9 cellular contexts compared by ENCODE assay signal in genomic region chr3:138941259-138941885, GRCh38. TPM values are rescaled to one million over a fixed set of nuclear protein-coding genes. Genes with fewer than 3 reads are reported as not detected.
DNase-seq lines count a peak whose midpoint lies in the region; ATAC-seq, FAIRE-seq and TF ChIP-seq lines count a peak whose summit lies in the region.
"Had no signal": no experiment of that assay in that cellular context is flagged by ENCODE, and none has a peak within 500 bp of the region (broad histone marks: within the 10 kb centered on the region; RNA-seq: fewer than 3 reads in every experiment).

No MANE protein-coding gene starts in this region.

- intact Hi-C loops in kidney (cut with DNase I) (no loop called here), ascending aorta (cut with DNase I) (no loop called here)

- H3K4me1 ChIP-seq in HAP-1 (no peaks in the 10 kb centered on the region), kidney (ENCODE audit: control insufficient read depth in 1 of 2, insufficient read depth in 1 of 2, low read depth in 1 of 2, low read length in 2 of 2) (peaks cover 0 to 23% of the 10 kb centered on the region in 2 donors), ascending aorta (peaks cover 22 to 46% of the 10 kb centered on the region in 2 donors)

- H3K9ac ChIP-seq in kidney (ENCODE audit: low read length in 2 of 2), result no peak overlapping the region

- H3K27me3 ChIP-seq in HAP-1 (ENCODE audit: low read depth) (no peaks in the 10 kb centered on the region), ascending aorta (peaks cover 71% of the 10 kb centered on the region)

- no peak for FAIRE-seq in kidney (lab: Jason Lieb, UNC)

- H3K4me3 ChIP-seq in HAP-1, result no peak overlapping the region
- no peak overlapping the region for H3K4me3 ChIP-seq in kidney (ENCODE audit: low read length in 2 of 2)
- H3K4me3 ChIP-seq in ascending aorta, result no peak overlapping the region

- DNase-seq in DMS114 treated with DMSO at 0.1 percent for 48 hours (lab: John Stamatoyannopoulos, UW; ENCODE audit: unreplicated experiment) (peak; percentile 11), HAP-1 (ENCODE audit: low spot score in 2 of 2) (peak; percentile 14 to 69), SW480 (ENCODE audit: low spot score) (peak; percentile 43), kidney (no peak), ascending aorta (ENCODE audit: low spot score in 2 of 2) (no peak), hypothalamus (lab: John Stamatoyannopoulos, UW) (no peak)
- DNase-seq in activated CD8-positive, alpha-beta memory T cell treated with anti-CD3 and anti-CD28 coated beads for 24 hours, result no peak

- peak; percentile 27 for TF ChIP-seq CTCF in kidney (IDR thresholded peaks at IDR 0.05; ENCODE audit: borderline replicate concordance, extremely low read depth, insufficient read depth)
- no peak for TF ChIP-seq CTCF in ascending aorta (IDR thresholded peaks at IDR 0.05)

- no peaks in the 10 kb centered on the region for H3K36me3 ChIP-seq in HAP-1 (replicated peaks)
- no peaks in the 10 kb centered on the region for H3K36me3 ChIP-seq in kidney (ENCODE audit: control insufficient read depth in 1 of 2, insufficient read depth in 2 of 2, low read length in 2 of 2)
- H3K36me3 ChIP-seq in ascending aorta, result no peaks in the 10 kb centered on the region

- no peak overlapping the region for H3K27ac ChIP-seq in kidney (ENCODE audit: low read depth in 2 of 2, low read length in 2 of 2)
- H3K27ac ChIP-seq in ascending aorta, result no peak overlapping the region

- H3K9me3 ChIP-seq in HAP-1, result no peaks in the 10 kb centered on the region
- no peaks in the 10 kb centered on the region for H3K9me3 ChIP-seq in kidney (ENCODE audit: control insufficient read depth in 1 of 2, low read length in 2 of 2)
- H3K9me3 ChIP-seq in ascending aorta, result no peaks in the 10 kb centered on the region

- ATAC-seq in GM18907 (IDR thresholded peaks at IDR 0.05; ENCODE audit: unreplicated experiment), result no peak

- in situ Hi-C loops in HAP-1 (cut with MboI; ENCODE audit: low sequenced_read_pairs), result no loop called here

RNA-seq across cellular contexts. Expression of gene FOXL2, which starts 5.6 kb away (rescaled TPM):
- not detected for total RNA-seq in kidney
- not detected for polyA plus RNA-seq in kidney (ENCODE audit: insufficient read depth, low read depth, low replicate concordance)
- not detected for total RNA-seq in ascending aorta
- total RNA-seq: mononuclear cell had no signal

RNA-seq across cellular contexts. Expression of gene FOXL2NB, which starts 5.6 kb away (rescaled TPM):
- total RNA-seq in kidney (not detected), ascending aorta (not detected)
- polyA plus RNA-seq in kidney (ENCODE audit: insufficient read depth, low read depth, low replicate concordance), result not detected

Comparison
In these comparisons a context has a peak if more than half of its experiments do, and no peak if none do; other contexts are left out.
1. DNase-seq: peak in DMS114 treated with DMSO at 0.1 percent for 48 hours (single experiment), HAP-1 (2 of 2) and SW480 (single experiment); none in kidney (single experiment), ascending aorta (0 of 2), hypothalamus (0 of 51) and activated CD8-positive, alpha-beta memory T cell treated with anti-CD3 and anti-CD28 coated beads for 24 hours (single experiment).